Comparison of ENCODE assay signal across 9 cellular contexts in the genomic region with DNA sequence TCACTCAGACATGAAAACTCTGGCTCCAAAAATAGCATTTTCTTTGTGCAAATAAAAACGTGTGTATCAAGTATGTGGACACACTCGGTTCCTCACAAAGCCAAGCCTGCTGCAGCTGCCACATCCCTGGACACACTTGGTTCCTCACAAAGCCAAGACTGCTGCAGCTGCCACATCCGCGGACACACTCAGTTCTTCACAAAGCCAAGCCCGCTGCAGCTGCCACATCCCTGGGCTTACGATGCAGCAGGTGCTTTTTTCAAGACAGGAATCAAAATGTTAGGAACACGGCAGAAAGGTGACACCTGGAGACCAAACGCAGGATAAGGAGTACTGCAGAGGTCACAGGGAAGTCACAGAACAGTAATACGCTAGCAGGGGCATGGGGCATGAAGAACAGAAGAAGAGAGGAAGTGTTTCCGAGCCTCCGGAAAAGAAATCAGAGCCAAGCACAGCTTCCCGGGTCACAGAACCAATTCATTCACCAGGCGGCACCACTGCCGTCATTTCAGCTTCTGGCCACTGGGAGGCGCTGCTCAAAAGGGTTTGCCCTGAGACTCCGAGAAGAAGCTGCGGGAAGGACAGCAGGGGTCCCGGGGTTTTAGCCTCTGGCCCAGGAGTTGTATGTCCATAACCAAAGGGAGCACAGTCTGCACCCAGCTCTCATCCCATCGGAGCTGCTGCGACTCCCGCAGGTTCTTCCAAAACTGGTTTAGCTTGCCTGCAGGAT. TPM values are rescaled to one million over a fixed set of nuclear protein-coding genes. Genes with fewer than 3 reads are reported as not detected.
DNase-seq lines count a peak whose midpoint lies in the region; ATAC-seq and TF ChIP-seq lines count a peak whose summit lies in the region.
"Not testable (repeated sequence)": the region's sequence is repeated elsewhere in the genome, so short reads cannot be mapped to it uniquely, and the experiment has no call there.
"Had no signal": no experiment of that assay in that cellular context is flagged by ENCODE, and none has a peak within 500 bp of the region (broad histone marks: within the 10 kb centered on the region; RNA-seq: fewer than 3 reads in every experiment).

No MANE protein-coding gene starts in this region.

- H3K4me3 Mint-ChIP-seq in T-helper 17 cell = peak overlapping the region; percentile 28

- H3K36me3 Mint-ChIP-seq in T-helper 17 cell (ENCODE audit: low read depth) = not testable (repeated sequence)

- H3K9me3 ChIP-seq in T-helper 17 cell (ENCODE audit: control insufficient read depth, low read length, poor library complexity, severe bottlenecking); aorta (ENCODE audit: control insufficient read depth, low read length): not testable (repeated sequence)

- not testable (repeated sequence) for H3K4me1 ChIP-seq in aorta (ENCODE audit: control insufficient read depth in 1 of 2, insufficient read depth in 2 of 2, low read length in 2 of 2)

- DNase-seq in GM12864 (ENCODE audit: low read depth) = not testable (repeated sequence)
- DNase-seq in NCI-H187 (lab: John Stamatoyannopoulos, UW) = peak; percentile 38 to 60
- DNase-seq in T-helper 17 cell = peak; percentile 42 to 65 (median 46)
- peak; percentile 50 for DNase-seq in activated effector memory CD4-positive, alpha-beta T cell treated with Interleukin-2 at 50 U/mL for 16 hours
- peak; percentile 44 for DNase-seq in epithelial cell of esophagus (ENCODE audit: low read depth)
- DNase-seq in medulla oblongata (ENCODE audit: extremely low spot score) = peak; percentile 41
- DNase-seq in stimulated activated CD4-positive, alpha-beta T cell treated with anti-CD3 and anti-CD28 coated beads, Interleukin-1b, Interleukin-23, amount 100 ng/mL, for 1 hour (ENCODE audit: low read depth in 2 of 2) = peak; percentile 37 to 55
- peak; percentile 70 to 88 for DNase-seq in aorta

- H3K27me3 ChIP-seq in aorta (ENCODE audit: control insufficient read depth in 1 of 2, insufficient read depth in 2 of 2, low read length in 1 of 2) = not testable (repeated sequence)

- H3K27ac Mint-ChIP-seq in T-helper 17 cell = not testable (repeated sequence)

- TF ChIP-seq CTCF in GM12864 (IDR thresholded peaks at IDR 0.05; ENCODE audit: low read depth, low read length, missing control alignments) (peak; percentile 59), epithelial cell of esophagus (IDR thresholded peaks at IDR 0.05; ENCODE audit: insufficient read depth, low read depth, low read length, missing control alignments) (peak; percentile 57)

- ATAC-seq in T-helper 17 cell; aorta (ENCODE audit: low FRiP score): not testable (repeated sequence)

- WGBS in aorta, 2 donors = 9 to 10% methylated on average over 21 of the region's 21 CpGs

- not testable (repeated sequence) for H3K36me3 ChIP-seq in aorta (ENCODE audit: control insufficient read depth in 1 of 2, insufficient read depth in 2 of 2, low read length in 1 of 2)

- not testable (repeated sequence) for H3K27ac ChIP-seq in aorta (ENCODE audit: low read depth in 1 of 2, low read length in 2 of 2)

- not testable (repeated sequence) for H3K4me3 ChIP-seq in GM12864 (ENCODE audit: low read depth, low read length); epithelial cell of esophagus (ENCODE audit: low read length); aorta (ENCODE audit: low read length in 2 of 2)

- intact Hi-C loops in aorta (cut with DNase I) = not testable (repeated sequence)

- H3K4me1 Mint-ChIP-seq in T-helper 17 cell = not testable (repeated sequence)

- H3K27me3 Mint-ChIP-seq in T-helper 17 cell = not testable (repeated sequence)

RNA-seq across cellular contexts. Expression of a gene that starts 40.0 kb away (rescaled TPM):
- total RNA-seq in T-helper 17 cell = not detected
- under 1 TPM in 1 of 2 donors, not detected in 1; 0.48 TPM for total RNA-seq in aorta
- 1 to 10 TPM in 1 of 2 donors, under 1 TPM in 1; 0.28 to 2.6 TPM for polyA plus RNA-seq in aorta
- total RNA-seq: T-helper 1 cell treated with Interleukin-12 subunit alpha and Interleukin-12 subunit beta and Interleukin-4 antibody, amounts not matched to agents 30 ng/mL and 1 ng/mL, for 36 hours had no signal
